ENCODE assay signal across 10 cellular contexts in genomic region chr17:9432121-9432866, GRCh38.
A peak's percentile ranks its signal among the peaks of the same experiment; 100 is the strongest.
DNase-seq lines count a peak whose midpoint lies in the region; ATAC-seq, FAIRE-seq and TF ChIP-seq lines count a peak whose summit lies in the region.
"Had no signal": no experiment of that assay in that cellular context is flagged by ENCODE, and none has a peak within 500 bp of the region (broad histone marks: within the 10 kb centered on the region; RNA-seq: fewer than 3 reads in every experiment).

No MANE protein-coding gene starts in this region.

- in situ Hi-C loops in GM13977 (cut with MboI; ENCODE audit: low pct_unique_long_range_greater_than_20kb, low sequenced_read_pairs, unreplicated experiment) = no loop called here

- H3K4me3 ChIP-seq in GM23338 = no peak overlapping the region
- H3K4me3 ChIP-seq in ascending aorta = no peak overlapping the region
- no peak overlapping the region for H3K4me3 ChIP-seq in pancreas

- H3K27ac Mint-ChIP-seq in GM23338 = 0 out of 2 replicates have a peak overlapping the region, but pooled peaks have one; percentile 63
- H3K27ac Mint-ChIP-seq in activated T-helper 1 cell treated with anti-CD3 and anti-CD28 coated beads, Interleukin-12 subunit alpha, Interleukin-12 subunit beta, Interleukin-2, Interleukin-4 antibody, amounts not matched to agents 30 ng/mL and 10 ng/mL and 1 ng/mL, durations not matched to agents 14 hours and 24 hours and 36 hours = no peak overlapping the region
- no peak overlapping the region for H3K27ac Mint-ChIP-seq in activated naive CD4-positive, alpha-beta T cell treated with anti-CD3 and anti-CD28 coated beads, Interleukin-2, amount 10 ng/mL, durations not matched to agents 7 days and 5 days

- H3F3A ChIP-seq in GM23338 (replicated peaks; ENCODE audit: low read depth) = no peaks in the 10 kb centered on the region

- no peaks in the 10 kb centered on the region for H3K27me3 ChIP-seq in GM23338 (ENCODE audit: insufficient read depth)
- no peaks in the 10 kb centered on the region for H3K27me3 ChIP-seq in ascending aorta
- no peaks in the 10 kb centered on the region for H3K27me3 ChIP-seq in pancreas

- H3K79me2 ChIP-seq in GM23338 (replicated peaks; ENCODE audit: insufficient read depth) = no peaks in the 10 kb centered on the region

- WGBS in pancreas, 2 donors = 72% methylated on average over 6 of the region's 6 CpGs

- H4K20me1 ChIP-seq in GM23338 (replicated peaks; ENCODE audit: insufficient read depth) = no peaks in the 10 kb centered on the region

- no peak for TF ChIP-seq CTCF in GM13977 (IDR thresholded peaks at IDR 0.05; ENCODE audit: extremely low read depth, insufficient read depth, missing control alignments)
- TF ChIP-seq CTCF in GM23338 (conservative IDR thresholded peaks at IDR 0.05; ENCODE audit: low read depth in 2 of 2) = no peak
- TF ChIP-seq CTCF in ascending aorta (IDR thresholded peaks at IDR 0.05) = no peak
- no peak for TF ChIP-seq CTCF in pancreas (IDR thresholded peaks at IDR 0.05)

- DNase-seq in GM13977 (ENCODE audit: low spot score) = peak; percentile 59
- no peak for DNase-seq in GM23338 (ENCODE audit: low spot score)
- DNase-seq in ascending aorta (ENCODE audit: low spot score in 2 of 2) = no peak
- DNase-seq in pancreas = no peak
- no peak for DNase-seq in activated T-helper 1 cell treated with anti-CD3 and anti-CD28 coated beads, Interleukin-12 subunit alpha, Interleukin-12 subunit beta, Interleukin-2, Interleukin-4 antibody, amounts not matched to agents 30 ng/mL and 10 ng/mL and 1 ng/mL, durations not matched to agents 14 hours and 24 hours and 36 hours (ENCODE audit: low spot score)
- DNase-seq in NCI-H2081 treated with DMSO at 0.1 percent for 48 hours (lab: John Stamatoyannopoulos, UW) = no peak
- DNase-seq in head of caudate nucleus = no peak
- DNase-seq in activated naive CD4-positive, alpha-beta T cell treated with anti-CD3 and anti-CD28 coated beads, Interleukin-2, amount 10 ng/mL, durations not matched to agents 7 days and 5 days = no peak
- DNase-seq: left cardiac atrium, SHP77 treated with DMSO at 0.1 percent for 48 hours had no signal

- H3K27ac ChIP-seq in GM23338 (ENCODE audit: low read depth) = no peak overlapping the region
- peak overlapping the region; percentile 13 to 25 for H3K27ac ChIP-seq in ascending aorta
- peak overlapping the region in 1 of 4 donors; percentile 35 for H3K27ac ChIP-seq in pancreas

- no peak overlapping the region for H3K4me2 ChIP-seq in GM23338

- CTCF ChIA-PET in activated naive CD4-positive, alpha-beta T cell treated with anti-CD3 and anti-CD28 coated beads, Interleukin-2, amount 10 ng/mL, durations not matched to agents 7 days and 5 days (lab: Charles Lee) = no interaction called here

- peaks cover 8% of the 10 kb centered on the region; the same call in 2 of the 3 replicates for H3K4me1 Mint-ChIP-seq in GM23338
- peaks cover 15% of the 10 kb centered on the region for H3K4me1 Mint-ChIP-seq in activated T-helper 1 cell treated with anti-CD3 and anti-CD28 coated beads, Interleukin-12 subunit alpha, Interleukin-12 subunit beta, Interleukin-2, Interleukin-4 antibody, amounts not matched to agents 30 ng/mL and 10 ng/mL and 1 ng/mL, durations not matched to agents 14 hours and 24 hours and 36 hours (ENCODE audit: low read depth)
- H3K4me1 Mint-ChIP-seq in activated naive CD4-positive, alpha-beta T cell treated with anti-CD3 and anti-CD28 coated beads, Interleukin-2, amount 10 ng/mL, durations not matched to agents 7 days and 5 days = peaks cover 11% of the 10 kb centered on the region

- 0 out of 3 replicates have a peak, but pooled peaks cover 3% of the 10 kb centered on the region for H3K9me3 Mint-ChIP-seq in GM23338
- H3K9me3 Mint-ChIP-seq in activated T-helper 1 cell treated with anti-CD3 and anti-CD28 coated beads, Interleukin-12 subunit alpha, Interleukin-12 subunit beta, Interleukin-2, Interleukin-4 antibody, amounts not matched to agents 30 ng/mL and 10 ng/mL and 1 ng/mL, durations not matched to agents 14 hours and 24 hours and 36 hours = no peaks in the 10 kb centered on the region
- H3K9me3 Mint-ChIP-seq in activated naive CD4-positive, alpha-beta T cell treated with anti-CD3 and anti-CD28 coated beads, Interleukin-2, amount 10 ng/mL, durations not matched to agents 7 days and 5 days = no peaks in the 10 kb centered on the region

- no peak overlapping the region for H3K4me3 Mint-ChIP-seq in GM23338
- H3K4me3 Mint-ChIP-seq in activated T-helper 1 cell treated with anti-CD3 and anti-CD28 coated beads, Interleukin-12 subunit alpha, Interleukin-12 subunit beta, Interleukin-2, Interleukin-4 antibody, amounts not matched to agents 30 ng/mL and 10 ng/mL and 1 ng/mL, durations not matched to agents 14 hours and 24 hours and 36 hours = no peak overlapping the region
- no peak overlapping the region for H3K4me3 Mint-ChIP-seq in activated naive CD4-positive, alpha-beta T cell treated with anti-CD3 and anti-CD28 coated beads, Interleukin-2, amount 10 ng/mL, durations not matched to agents 7 days and 5 days

- H3K36me3 ChIP-seq in GM23338 (ENCODE audit: insufficient read depth) (no peaks in the 10 kb centered on the region), ascending aorta (peaks cover 0 to 5% of the 10 kb centered on the region in 2 donors), pancreas (no peaks in the 10 kb centered on the region)

- peaks cover 3% of the 10 kb centered on the region; the same call in 1 of the 2 replicates for H3K9me2 ChIP-seq in GM23338 (ENCODE audit: insufficient read depth)

- no peaks in the 10 kb centered on the region for H3K36me3 Mint-ChIP-seq in GM23338 (ENCODE audit: low read depth)
- no peaks in the 10 kb centered on the region for H3K36me3 Mint-ChIP-seq in activated T-helper 1 cell treated with anti-CD3 and anti-CD28 coated beads, Interleukin-12 subunit alpha, Interleukin-12 subunit beta, Interleukin-2, Interleukin-4 antibody, amounts not matched to agents 30 ng/mL and 10 ng/mL and 1 ng/mL, durations not matched to agents 14 hours and 24 hours and 36 hours (ENCODE audit: low read depth)
- peaks cover 2% of the 10 kb centered on the region for H3K36me3 Mint-ChIP-seq in activated naive CD4-positive, alpha-beta T cell treated with anti-CD3 and anti-CD28 coated beads, Interleukin-2, amount 10 ng/mL, durations not matched to agents 7 days and 5 days

- H3K27me3 Mint-ChIP-seq in GM23338 (ENCODE audit: insufficient read depth, low read depth, poor library complexity) = no peaks in the 10 kb centered on the region
- no peaks in the 10 kb centered on the region for H3K27me3 Mint-ChIP-seq in activated T-helper 1 cell treated with anti-CD3 and anti-CD28 coated beads, Interleukin-12 subunit alpha, Interleukin-12 subunit beta, Interleukin-2, Interleukin-4 antibody, amounts not matched to agents 30 ng/mL and 10 ng/mL and 1 ng/mL, durations not matched to agents 14 hours and 24 hours and 36 hours (ENCODE audit: insufficient read depth)
- no peaks in the 10 kb centered on the region for H3K27me3 Mint-ChIP-seq in activated naive CD4-positive, alpha-beta T cell treated with anti-CD3 and anti-CD28 coated beads, Interleukin-2, amount 10 ng/mL, durations not matched to agents 7 days and 5 days

- H3K4me1 ChIP-seq in GM23338 (ENCODE audit: insufficient read depth) (0 out of 2 replicates have a peak, but pooled peaks cover 3% of the 10 kb centered on the region), ascending aorta (peaks cover 0 to 8% of the 10 kb centered on the region in 2 donors), pancreas (peaks cover 0 to 7% (median 0%) of the 10 kb centered on the region in 3 donors)

- H3K9me3 ChIP-seq in ascending aorta (no peaks in the 10 kb centered on the region), pancreas (no peaks in the 10 kb centered on the region)

- ATAC-seq in GM23338 = no peak
- ATAC-seq in pancreas = peak in 3 of 4 donors; percentile 27 to 55 (median 29)

- H2AFZ ChIP-seq in GM23338 = no peak overlapping the region

- peak; percentile 53 for FAIRE-seq in pancreas (lab: Jason Lieb, UNC)

- intact Hi-C loops in ascending aorta (cut with DNase I) (loop anchor here (5.0 kb wide), 1 partner anchor 45 kb away; no protein-coding TSS in a partner anchor), pancreas (cut with DNase I) (no loop called here), head of caudate nucleus (cut with DNase I) (no loop called here)
- intact Hi-C loops in activated T-helper 1 cell treated with anti-CD3 and anti-CD28 coated beads, Interleukin-12 subunit alpha, Interleukin-12 subunit beta, Interleukin-2, Interleukin-4 antibody, amounts not matched to agents 30 ng/mL and 10 ng/mL and 1 ng/mL, durations not matched to agents 14 hours and 24 hours and 36 hours (cut with micrococcal nuclease) = no loop called here

TF ChIP-seq in GM23338, 12 proteins besides CTCF, POLR2A, EP300 and RAD21:
- TF ChIP-seq ETS1 (IDR thresholded peaks at IDR 0.05) (no peak), POLR2AphosphoS5 (IDR thresholded peaks at IDR 0.05; ENCODE audit: low read depth) (no peak)
